Comparison of ENCODE assay signal across 19 cellular contexts in the genomic region with DNA sequence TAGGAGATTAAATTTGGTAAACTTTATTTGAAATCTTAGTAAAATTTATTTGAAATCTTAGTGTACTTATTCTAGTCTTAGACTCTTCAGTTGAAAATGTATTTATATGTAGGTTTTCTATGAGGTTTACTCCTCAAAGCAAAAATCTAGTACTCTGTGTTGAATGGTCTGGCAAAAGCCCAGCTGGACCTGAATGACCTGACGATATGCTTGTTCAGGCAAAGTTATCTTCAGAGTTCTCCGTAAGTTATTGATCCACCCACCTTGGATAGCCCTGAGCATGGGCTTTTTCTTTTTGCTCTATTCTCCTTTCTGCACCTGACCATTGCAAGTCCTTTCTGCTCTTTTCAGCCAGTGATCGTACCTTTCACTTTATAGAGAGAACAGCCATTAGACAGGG.
"Had no signal": no experiment of that assay in that cellular context is flagged by ENCODE, and none has a peak within 500 bp of the region (broad histone marks: within the 10 kb centered on the region; RNA-seq: fewer than 3 reads in every experiment).

No MANE protein-coding gene starts in this region.

- H3K9me3 Mint-ChIP-seq: activated T-helper 2 cell treated with anti-CD3 and anti-CD28 coated beads, Interferon-gamma antibody, Interleukin-2, Interleukin-4, amounts not matched to agents 10 μg/mL and 5 μg/mL and 100 μg/mL, durations not matched to agents 14 hours and 24 hours and 36 hours; brain had no signal

- H3K4me1 Mint-ChIP-seq: brain, nephron progenitor cell had no signal

- H3K4me3 Mint-ChIP-seq: brain, nephron progenitor cell had no signal

- DNase-seq: activated CD4-positive, alpha-beta T cell treated with anti-CD3 and anti-CD28 coated beads for 4 hours; activated CD8-positive, alpha-beta memory T cell treated with anti-CD3 and anti-CD28 coated beads for 24 hours; activated CD8-positive, alpha-beta memory T cell treated with anti-CD3 and anti-CD28 coated beads, Interleukin-2, amount 50 U/mL, for 48 hours; anterior cingulate cortex; caudate nucleus; dorsolateral prefrontal cortex; left cardiac atrium; lower lobe of right lung; nephron progenitor cell; nucleus accumbens; posterior cingulate gyrus; stimulated activated CD8-positive, alpha-beta memory T cell treated with anti-CD3 and anti-CD28 coated beads, Interleukin-4, amount 100 ng/mL, for 48 hours; stimulated activated naive CD4-positive, alpha-beta T cell treated with Interleukin-2 at 50 U/mL for 16 hours; SW 1271; transverse colon; uterus; WERI-Rb-1 had no signal

- ATAC-seq: left cardiac atrium, lower lobe of right lung had no signal

- H3K27ac Mint-ChIP-seq: activated T-helper 2 cell treated with anti-CD3 and anti-CD28 coated beads, Interferon-gamma antibody, Interleukin-2, Interleukin-4, amounts not matched to agents 10 μg/mL and 5 μg/mL and 100 μg/mL, durations not matched to agents 14 hours and 24 hours and 36 hours; brain; nephron progenitor cell had no signal
